Comparison of ENCODE assay signal across 8 cellular contexts in the genomic region with DNA sequence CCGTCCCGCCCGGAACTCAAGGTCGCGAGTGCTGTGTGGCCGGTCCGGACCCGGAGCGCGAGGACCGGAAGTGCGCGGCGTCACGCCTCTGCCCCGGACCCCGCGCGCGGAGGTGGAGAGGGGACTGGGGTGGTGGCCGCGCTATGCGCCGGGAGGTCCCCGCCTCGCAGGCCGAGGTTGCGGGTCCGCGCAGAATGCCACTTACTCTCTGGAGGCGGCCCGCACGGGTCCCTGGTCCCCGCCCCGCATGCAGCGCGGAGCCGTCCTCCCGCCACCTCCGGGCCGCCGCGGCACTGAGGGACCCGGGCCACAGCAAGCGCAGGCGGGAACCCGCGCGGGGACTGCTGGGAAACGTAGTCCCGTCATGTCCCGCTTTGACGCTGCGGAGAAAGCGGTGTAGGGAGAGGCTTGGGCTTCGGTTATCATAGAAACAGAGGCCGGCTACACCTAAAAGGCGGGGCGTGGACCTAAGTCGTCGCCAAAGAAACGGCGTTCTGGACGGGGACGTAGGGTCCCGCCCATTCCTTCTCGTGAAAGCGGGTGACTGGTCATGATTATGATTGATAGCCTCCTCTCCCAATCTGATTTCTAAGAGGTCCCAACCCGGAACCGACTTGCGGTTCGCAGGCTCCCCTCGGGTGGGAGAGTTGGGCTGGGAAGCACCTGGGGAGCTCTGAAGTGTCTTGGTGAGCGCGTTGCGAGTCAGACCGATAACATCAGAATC. TPM values are rescaled to one million over a fixed set of nuclear protein-coding genes. Genes with fewer than 3 reads are reported as not detected.
DNase-seq lines count a peak whose midpoint lies in the region; ATAC-seq and TF ChIP-seq lines count a peak whose summit lies in the region.

A gene (minus strand): TSS at position 295 of the 724 bp plus-strand sequence. CDS start 11,698 bp downstream, outside the sequence.

- peak; percentile 96 for ATAC-seq in lower lobe of right lung

- no peaks in the 10 kb centered on the region for H3K27me3 ChIP-seq in lower lobe of right lung (ENCODE audit: low read depth)

- intact Hi-C loops in lower lobe of right lung (cut with DNase I), result no loop called here

- DNase-seq in COLO668 (lab: John Stamatoyannopoulos, UW; ENCODE audit: unreplicated experiment) (peak; percentile 97), GM20000 (ENCODE audit: low spot score) (peak; percentile 97), HS-5 (ENCODE audit: low read depth) (peak; percentile 99), NK-92 (lab: John Stamatoyannopoulos, UW; ENCODE audit: unreplicated experiment) (peak; percentile 89), lower lobe of right lung (peak; percentile 100)
- DNase-seq in activated CD8-positive, alpha-beta memory T cell treated with anti-CD3 and anti-CD28 coated beads for 24 hours, result peak; percentile 98
- DNase-seq in effector CD4-positive, alpha-beta T cell, result peak; percentile 97
- DNase-seq in stimulated activated CD4-positive, alpha-beta T cell treated with anti-CD3 and anti-CD28 coated beads, TNF-alpha, amount 100 ng/mL, for 1 hour (ENCODE audit: low read depth in 3 of 3, low spot score in 1 of 3), result peak; percentile 85 to 98 (median 95)

- no peaks in the 10 kb centered on the region for H3K36me3 ChIP-seq in lower lobe of right lung

- H3K4me1 ChIP-seq in lower lobe of right lung, result peaks cover 29% of the 10 kb centered on the region

- TF ChIP-seq CTCF in GM20000 (IDR thresholded peaks at IDR 0.05; ENCODE audit: extremely low read depth, missing control alignments) (no peak), lower lobe of right lung (IDR thresholded peaks at IDR 0.05) (no peak)

- H3K9me3 ChIP-seq in lower lobe of right lung, result no peaks in the 10 kb centered on the region

- peak within 1 kb of the TSS; percentile 85 for H3K4me3 ChIP-seq in lower lobe of right lung

- peak within 1 kb of the TSS; percentile 94 for H3K27ac ChIP-seq in lower lobe of right lung

RNA-seq across cellular contexts. Expression of the gene that starts here (rescaled TPM):
- total RNA-seq in lower lobe of right lung, result 1.2 TPM

Comparison
In these comparisons a context has a peak if more than half of its experiments do, and no peak if none do; other contexts are left out.
1. Peak in every context shown above with its lines: DNase-seq, ATAC-seq, H3K4me3 ChIP-seq and H3K27ac ChIP-seq.